ENCODE assay signal across 1 cellular context in the genomic region with DNA sequence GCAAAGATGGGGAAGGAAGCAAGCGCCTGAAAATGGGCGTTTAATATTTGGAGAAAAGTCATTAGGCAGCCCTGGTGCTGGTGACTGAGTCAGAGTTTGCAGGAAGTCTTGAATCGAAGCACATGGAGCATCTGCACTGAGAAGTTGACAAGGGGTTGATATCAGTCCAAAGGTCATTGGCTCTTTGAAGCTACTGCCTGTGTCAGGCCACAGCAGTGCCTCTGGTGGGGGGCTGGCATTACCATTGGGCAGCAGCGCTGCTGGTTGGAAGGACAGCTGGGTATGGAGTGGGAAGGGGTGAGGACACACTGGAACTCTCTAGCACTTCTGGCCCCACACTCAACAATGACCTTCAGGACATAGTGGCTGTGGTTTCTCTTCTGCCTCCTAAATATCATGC.
TF ChIP-seq lines count a peak whose summit lies in the region.

No MANE protein-coding gene starts in this region.

TF ChIP-seq in HepG2, 621 proteins besides CTCF, POLR2A, EP300 and RAD21 (continued from another document):
- no peak for TF ChIP-seq HMGXB3 (CRISPR knock-in tag; IDR thresholded peaks at IDR 0.05; ENCODE audit: borderline replicate concordance)
- 0 out of 2 replicates have a peak, but pooled peaks have one; percentile 37 for TF ChIP-seq RBFOX2 (IDR thresholded peaks at IDR 0.05; ENCODE audit: low read depth, low read length)
- TF ChIP-seq ZNF501 (CRISPR knock-in tag; IDR thresholded peaks at IDR 0.05): peak; percentile 47; the same call in 1 of the 2 replicates
